In genomic region chr10:659710-660141, GRCh38 we compare ENCODE assay signal across 11 cellular contexts. TPM values are rescaled to one million over a fixed set of nuclear protein-coding genes. Genes with fewer than 3 reads are reported as not detected.
DNase-seq lines count a peak whose midpoint lies in the region; ATAC-seq and TF ChIP-seq lines count a peak whose summit lies in the region.
"Had no signal": no experiment of that assay in that cellular context is flagged by ENCODE, and none has a peak within 500 bp of the region (broad histone marks: within the 10 kb centered on the region; RNA-seq: fewer than 3 reads in every experiment).

No MANE protein-coding gene starts in this region.

- DNase-seq in heart left ventricle: no peak
- no peak for DNase-seq in left ventricle myocardium superior
- DNase-seq in mucosa of descending colon: peak in 2 of 3 donors; percentile 5
- no peak for DNase-seq in vagina (ENCODE audit: extremely low spot score in 2 of 2)
- DNase-seq in globus pallidus (ENCODE audit: low spot score): no peak
- no peak for DNase-seq in NCI-H2081 treated with DMSO at 0.1 percent for 48 hours (lab: John Stamatoyannopoulos, UW)
- no peak for DNase-seq in NOMO-1 (lab: John Stamatoyannopoulos, UW; ENCODE audit: unreplicated experiment in 2 of 2)
- DNase-seq: CD4-positive, CD25-positive, alpha-beta regulatory T cell; MG63; stimulated activated CD4-positive, alpha-beta T cell treated with anti-CD3 and anti-CD28 coated beads, Interleukin-4, amount 100 ng/mL, for 4 hours had no signal

- H3K27me3 ChIP-seq in heart left ventricle (no peaks in the 10 kb centered on the region), endocrine pancreas (ENCODE audit: control insufficient read depth, insufficient read depth, low read length) (no peaks in the 10 kb centered on the region), vagina (no peaks in the 10 kb centered on the region)
- H3K27me3 ChIP-seq: MG63 had no signal

- TF ChIP-seq CTCF in heart left ventricle (IDR thresholded peaks at IDR 0.05): no peak
- no peak for TF ChIP-seq CTCF in mucosa of descending colon (IDR thresholded peaks at IDR 0.05)
- no peak for TF ChIP-seq CTCF in vagina (IDR thresholded peaks at IDR 0.05)

- peaks cover 3 to 62% (median 32%) of the 10 kb centered on the region in 12 donors for H3K4me1 ChIP-seq in heart left ventricle
- peaks cover 24% of the 10 kb centered on the region for H3K4me1 ChIP-seq in endocrine pancreas (ENCODE audit: control insufficient read depth, insufficient read depth, low read length)
- peaks cover 28% of the 10 kb centered on the region for H3K4me1 ChIP-seq in mucosa of descending colon (ENCODE audit: low read depth)
- peaks cover 56% of the 10 kb centered on the region for H3K4me1 ChIP-seq in vagina

- intact Hi-C loops in heart left ventricle (cut with DNase I): loop anchor here in 1 of 10 donors (5.0 kb wide), 1 partner anchor 47 kb away; no protein-coding TSS in a partner anchor
- intact Hi-C loops in left ventricle myocardium superior (cut with micrococcal nuclease): no loop called here
- intact Hi-C loops in mucosa of descending colon (cut with DNase I, micrococcal nuclease): no loop called here
- intact Hi-C loops in vagina (cut with DNase I): no loop called here

- ATAC-seq in heart left ventricle: peak in 2 of 4 donors; percentile 32 to 33
- no peak for ATAC-seq in left ventricle myocardium superior
- peak; percentile 6 for ATAC-seq in mucosa of descending colon

- WGBS in heart left ventricle, 4 donors: 15 to 18% (median 18%) methylated on average over 8 of the region's 8 CpGs

- H3K9ac ChIP-seq in endocrine pancreas (ENCODE audit: control insufficient read depth, insufficient read depth, low read length): peak overlapping the region; percentile 60

- no peaks in the 10 kb centered on the region for H3K36me3 ChIP-seq in heart left ventricle
- no peaks in the 10 kb centered on the region for H3K36me3 ChIP-seq in endocrine pancreas (ENCODE audit: control insufficient read depth, insufficient read depth, low read length)
- H3K36me3 ChIP-seq in mucosa of descending colon (ENCODE audit: low read depth): no peaks in the 10 kb centered on the region
- H3K36me3 ChIP-seq in vagina: no peaks in the 10 kb centered on the region
- H3K36me3 ChIP-seq: MG63 had no signal

- TF ChIP-seq POLR2A in heart left ventricle (IDR thresholded peaks at IDR 0.05) (no peak), vagina (IDR thresholded peaks at IDR 0.05) (no peak)

- H3K4me3 ChIP-seq in heart left ventricle (peak overlapping the region in 1 of 12 donors; percentile 18), endocrine pancreas (ENCODE audit: control insufficient read depth, insufficient read depth, low read length) (peak overlapping the region; percentile 48), mucosa of descending colon (no peak overlapping the region), vagina (no peak overlapping the region)
- H3K4me3 ChIP-seq: MG63 had no signal

- H3K27ac ChIP-seq in heart left ventricle (peak overlapping the region in 11 of 12 donors; percentile 38 to 87 (median 77)), vagina (peak overlapping the region; percentile 51)

- H3K9me3 ChIP-seq in heart left ventricle: no peaks in the 10 kb centered on the region
- H3K9me3 ChIP-seq in endocrine pancreas (ENCODE audit: control insufficient read depth, low read length): no peaks in the 10 kb centered on the region
- no peaks in the 10 kb centered on the region for H3K9me3 ChIP-seq in mucosa of descending colon
- H3K9me3 ChIP-seq in vagina: no peaks in the 10 kb centered on the region
- H3K9me3 ChIP-seq: MG63 had no signal

RNA-seq across cellular contexts. Expression of gene DIP2C, which starts 29.7 kb away (rescaled TPM):
- total RNA-seq in heart left ventricle: 10 to 100 TPM; 23.2 to 43.1 (median 30.3) TPM
- 10 to 100 TPM in 1 of 2 donors, 1 to 10 TPM in 1; 7.4 to 18.4 TPM for polyA plus RNA-seq in heart left ventricle
- total RNA-seq in left ventricle myocardium superior: 32.6 TPM
- 10 to 100 TPM in 1 of 3 donors, 1 to 10 TPM in 2; 8.0 to 72.0 (median 8.5) TPM for total RNA-seq in mucosa of descending colon
- 18.4 TPM for total RNA-seq in vagina

Comparison
In these comparisons a context has a peak if more than half of its experiments do, and no peak if none do; other contexts are left out.
1. DNase-seq: peak in mucosa of descending colon (2 of 3); none in heart left ventricle (0 of 5), left ventricle myocardium superior (single experiment), vagina (0 of 2), globus pallidus (single experiment), NCI-H2081 treated with DMSO at 0.1 percent for 48 hours (single experiment) and NOMO-1 (0 of 2).